ENCODE assay signal across 1 cellular context in the genomic region with DNA sequence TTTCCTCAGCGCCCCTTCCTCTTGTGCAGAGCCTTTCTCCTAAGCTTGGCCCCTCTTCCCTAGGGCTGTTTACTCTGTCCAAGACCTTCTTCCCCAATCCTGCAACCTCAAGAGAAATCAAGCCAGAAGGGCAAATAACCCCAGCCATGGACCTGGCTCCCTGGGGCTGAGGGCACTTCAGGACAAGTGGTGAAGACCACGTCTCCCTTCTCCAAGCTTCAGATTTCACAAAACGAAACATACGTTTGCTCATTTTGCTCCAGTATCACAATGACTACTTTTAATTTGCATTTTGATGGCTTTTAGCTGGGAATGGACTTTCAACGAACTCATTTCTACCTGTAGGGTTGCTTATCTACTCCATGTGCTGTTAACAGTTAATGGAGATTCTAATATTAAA.
TF ChIP-seq lines count a peak whose summit lies in the region.

No MANE protein-coding gene starts in this region.

TF ChIP-seq in GM12878, 131 proteins besides CTCF, POLR2A, EP300 and RAD21 (continued from another document):
- 0 out of 4 replicates have a peak, but pooled peaks of 1 of the 2 experiments have one; percentile 11 for TF ChIP-seq IKZF2 (IDR thresholded peaks at IDR 0.05)
